ENCODE assay signal across 1 cellular context in the genomic region with DNA sequence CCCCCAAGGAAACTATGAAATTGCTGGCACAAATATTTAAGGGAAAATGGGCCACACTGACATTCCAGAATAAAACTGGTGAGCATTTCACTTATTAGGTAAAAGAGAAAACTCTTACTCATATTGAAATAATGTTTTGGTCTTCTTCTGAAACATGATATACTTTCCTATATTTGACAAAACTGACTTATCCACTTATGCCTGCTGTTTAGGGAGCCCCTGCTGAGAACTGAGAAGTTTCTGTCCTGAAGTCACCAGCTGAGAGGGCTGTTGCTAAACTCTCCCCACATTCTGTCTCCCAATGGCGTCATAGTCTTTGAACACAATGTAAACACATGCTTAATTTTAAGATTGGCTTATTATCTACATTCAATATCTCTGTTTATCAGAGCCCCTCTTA.
TF ChIP-seq lines count a peak whose summit lies in the region.

No MANE protein-coding gene starts in this region.

TF ChIP-seq in GM12878, 131 proteins besides CTCF, POLR2A, EP300 and RAD21 (continued from another document):
- TF ChIP-seq, protein P1, sequence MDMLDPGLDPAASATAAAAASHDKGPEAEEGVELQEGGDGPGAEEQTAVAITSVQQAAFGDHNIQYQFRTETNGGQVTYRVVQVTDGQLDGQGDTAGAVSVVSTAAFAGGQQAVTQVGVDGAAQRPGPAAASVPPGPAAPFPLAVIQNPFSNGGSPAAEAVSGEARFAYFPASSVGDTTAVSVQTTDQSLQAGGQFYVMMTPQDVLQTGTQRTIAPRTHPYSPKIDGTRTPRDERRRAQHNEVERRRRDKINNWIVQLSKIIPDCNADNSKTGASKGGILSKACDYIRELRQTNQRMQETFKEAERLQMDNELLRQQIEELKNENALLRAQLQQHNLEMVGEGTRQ (IDR thresholded peaks at IDR 0.05; ENCODE audit: borderline replicate concordance, low read depth, low read length): no peak
- TF ChIP-seq, protein P2, sequence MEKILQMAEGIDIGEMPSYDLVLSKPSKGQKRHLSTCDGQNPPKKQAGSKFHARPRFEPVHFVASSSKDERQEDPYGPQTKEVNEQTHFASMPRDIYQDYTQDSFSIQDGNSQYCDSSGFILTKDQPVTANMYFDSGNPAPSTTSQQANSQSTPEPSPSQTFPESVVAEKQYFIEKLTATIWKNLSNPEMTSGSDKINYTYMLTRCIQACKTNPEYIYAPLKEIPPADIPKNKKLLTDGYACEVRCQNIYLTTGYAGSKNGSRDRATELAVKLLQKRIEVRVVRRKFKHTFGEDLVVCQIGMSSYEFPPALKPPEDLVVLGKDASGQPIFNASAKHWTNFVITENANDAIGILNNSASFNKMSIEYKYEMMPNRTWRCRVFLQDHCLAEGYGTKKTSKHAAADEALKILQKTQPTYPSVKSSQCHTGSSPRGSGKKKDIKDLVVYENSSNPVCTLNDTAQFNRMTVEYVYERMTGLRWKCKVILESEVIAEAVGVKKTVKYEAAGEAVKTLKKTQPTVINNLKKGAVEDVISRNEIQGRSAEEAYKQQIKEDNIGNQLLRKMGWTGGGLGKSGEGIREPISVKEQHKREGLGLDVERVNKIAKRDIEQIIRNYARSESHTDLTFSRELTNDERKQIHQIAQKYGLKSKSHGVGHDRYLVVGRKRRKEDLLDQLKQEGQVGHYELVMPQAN (conservative IDR thresholded peaks at IDR 0.05): no peak
- TF ChIP-seq, protein P3, sequence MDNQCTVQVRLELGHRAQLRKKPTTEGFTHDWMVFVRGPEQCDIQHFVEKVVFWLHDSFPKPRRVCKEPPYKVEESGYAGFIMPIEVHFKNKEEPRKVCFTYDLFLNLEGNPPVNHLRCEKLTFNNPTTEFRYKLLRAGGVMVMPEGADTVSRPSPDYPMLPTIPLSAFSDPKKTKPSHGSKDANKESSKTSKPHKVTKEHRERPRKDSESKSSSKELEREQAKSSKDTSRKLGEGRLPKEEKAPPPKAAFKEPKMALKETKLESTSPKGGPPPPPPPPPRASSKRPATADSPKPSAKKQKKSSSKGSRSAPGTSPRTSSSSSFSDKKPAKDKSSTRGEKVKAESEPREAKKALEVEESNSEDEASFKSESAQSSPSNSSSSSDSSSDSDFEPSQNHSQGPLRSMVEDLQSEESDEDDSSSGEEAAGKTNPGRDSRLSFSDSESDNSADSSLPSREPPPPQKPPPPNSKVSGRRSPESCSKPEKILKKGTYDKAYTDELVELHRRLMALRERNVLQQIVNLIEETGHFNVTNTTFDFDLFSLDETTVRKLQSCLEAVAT (IDR thresholded peaks at IDR 0.05): no peak
- TF ChIP-seq POU2F2 (IDR thresholded peaks at IDR 0.05; ENCODE audit: borderline replicate concordance, low read depth, low read length) (no peak), WRNIP1 (IDR thresholded peaks at IDR 0.05; ENCODE audit: borderline replicate concordance, low read depth, low read length) (no peak), RAD51 (IDR thresholded peaks at IDR 0.05) (no peak), SREBF2 (IDR thresholded peaks at IDR 0.05; ENCODE audit: low read length) (no peak), MYC (IDR thresholded peaks at IDR 0.05; ENCODE audit: insufficient read depth, insufficient read length, insufficient replicate concordance, low read length, severe bottlenecking) (no peak), NR2F1 (conservative IDR thresholded peaks at IDR 0.05) (no peak), EGR1 (IDR thresholded peaks at IDR 0.05; ENCODE audit: borderline replicate concordance in 1 of 2, low read depth in 2 of 2, low read length in 2 of 2) (no peak), TCF7 (IDR thresholded peaks at IDR 0.05; ENCODE audit: borderline replicate concordance) (no peak), SP1 (IDR thresholded peaks at IDR 0.05; ENCODE audit: low read depth, low read length) (no peak), FOS (IDR thresholded peaks at IDR 0.05; ENCODE audit: borderline replicate concordance, extremely low read depth, insufficient read length) (no peak), SMARCA5 (IDR thresholded peaks at IDR 0.05) (no peak)
- TF ChIP-seq, protein P4, sequence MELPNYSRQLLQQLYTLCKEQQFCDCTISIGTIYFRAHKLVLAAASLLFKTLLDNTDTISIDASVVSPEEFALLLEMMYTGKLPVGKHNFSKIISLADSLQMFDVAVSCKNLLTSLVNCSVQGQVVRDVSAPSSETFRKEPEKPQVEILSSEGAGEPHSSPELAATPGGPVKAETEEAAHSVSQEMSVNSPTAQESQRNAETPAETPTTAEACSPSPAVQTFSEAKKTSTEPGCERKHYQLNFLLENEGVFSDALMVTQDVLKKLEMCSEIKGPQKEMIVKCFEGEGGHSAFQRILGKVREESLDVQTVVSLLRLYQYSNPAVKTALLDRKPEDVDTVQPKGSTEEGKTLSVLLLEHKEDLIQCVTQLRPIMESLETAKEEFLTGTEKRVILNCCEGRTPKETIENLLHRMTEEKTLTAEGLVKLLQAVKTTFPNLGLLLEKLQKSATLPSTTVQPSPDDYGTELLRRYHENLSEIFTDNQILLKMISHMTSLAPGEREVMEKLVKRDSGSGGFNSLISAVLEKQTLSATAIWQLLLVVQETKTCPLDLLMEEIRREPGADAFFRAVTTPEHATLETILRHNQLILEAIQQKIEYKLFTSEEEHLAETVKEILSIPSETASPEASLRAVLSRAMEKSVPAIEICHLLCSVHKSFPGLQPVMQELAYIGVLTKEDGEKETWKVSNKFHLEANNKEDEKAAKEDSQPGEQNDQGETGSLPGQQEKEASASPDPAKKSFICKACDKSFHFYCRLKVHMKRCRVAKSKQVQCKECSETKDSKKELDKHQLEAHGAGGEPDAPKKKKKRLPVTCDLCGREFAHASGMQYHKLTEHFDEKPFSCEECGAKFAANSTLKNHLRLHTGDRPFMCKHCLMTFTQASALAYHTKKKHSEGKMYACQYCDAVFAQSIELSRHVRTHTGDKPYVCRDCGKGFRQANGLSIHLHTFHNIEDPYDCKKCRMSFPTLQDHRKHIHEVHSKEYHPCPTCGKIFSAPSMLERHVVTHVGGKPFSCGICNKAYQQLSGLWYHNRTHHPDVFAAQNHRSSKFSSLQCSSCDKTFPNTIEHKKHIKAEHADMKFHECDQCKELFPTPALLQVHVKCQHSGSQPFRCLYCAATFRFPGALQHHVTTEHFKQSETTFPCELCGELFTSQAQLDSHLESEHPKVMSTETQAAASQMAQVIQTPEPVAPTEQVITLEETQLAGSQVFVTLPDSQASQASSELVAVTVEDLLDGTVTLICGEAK (IDR thresholded peaks at IDR 0.05; ENCODE audit: borderline replicate concordance): no peak
- TF ChIP-seq, protein P5, sequence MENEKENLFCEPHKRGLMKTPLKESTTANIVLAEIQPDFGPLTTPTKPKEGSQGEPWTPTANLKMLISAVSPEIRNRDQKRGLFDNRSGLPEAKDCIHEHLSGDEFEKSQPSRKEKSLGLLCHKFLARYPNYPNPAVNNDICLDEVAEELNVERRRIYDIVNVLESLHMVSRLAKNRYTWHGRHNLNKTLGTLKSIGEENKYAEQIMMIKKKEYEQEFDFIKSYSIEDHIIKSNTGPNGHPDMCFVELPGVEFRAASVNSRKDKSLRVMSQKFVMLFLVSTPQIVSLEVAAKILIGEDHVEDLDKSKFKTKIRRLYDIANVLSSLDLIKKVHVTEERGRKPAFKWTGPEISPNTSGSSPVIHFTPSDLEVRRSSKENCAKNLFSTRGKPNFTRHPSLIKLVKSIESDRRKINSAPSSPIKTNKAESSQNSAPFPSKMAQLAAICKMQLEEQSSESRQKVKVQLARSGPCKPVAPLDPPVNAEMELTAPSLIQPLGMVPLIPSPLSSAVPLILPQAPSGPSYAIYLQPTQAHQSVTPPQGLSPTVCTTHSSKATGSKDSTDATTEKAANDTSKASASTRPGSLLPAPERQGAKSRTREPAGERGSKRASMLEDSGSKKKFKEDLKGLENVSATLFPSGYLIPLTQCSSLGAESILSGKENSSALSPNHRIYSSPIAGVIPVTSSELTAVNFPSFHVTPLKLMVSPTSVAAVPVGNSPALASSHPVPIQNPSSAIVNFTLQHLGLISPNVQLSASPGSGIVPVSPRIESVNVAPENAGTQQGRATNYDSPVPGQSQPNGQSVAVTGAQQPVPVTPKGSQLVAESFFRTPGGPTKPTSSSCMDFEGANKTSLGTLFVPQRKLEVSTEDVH (IDR thresholded peaks at IDR 0.05; ENCODE audit: low read depth, partially characterized antibody): no peak
TF ChIP-seq in GM12878: peak in this region for 0.
